ENCODE assay signal across 30 cellular contexts in the genomic region with DNA sequence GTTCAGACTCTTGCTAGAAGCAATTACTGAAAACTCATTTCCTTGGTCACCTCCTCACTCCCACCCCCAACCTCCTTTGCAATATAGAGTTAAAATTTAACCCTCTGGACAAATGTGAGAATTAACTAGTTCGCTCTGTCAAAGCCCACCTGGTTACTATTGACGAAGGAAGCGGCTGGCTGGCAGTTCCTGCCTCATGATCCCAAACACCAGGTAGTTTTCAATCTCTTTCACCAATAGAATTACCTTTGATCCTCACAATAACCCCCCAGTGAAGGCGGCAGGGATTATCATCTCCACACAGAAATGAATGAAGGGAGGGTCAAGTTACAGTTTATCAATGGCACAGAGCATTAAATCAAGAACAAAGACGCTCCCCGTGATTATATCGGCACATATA.
"Had no signal": no experiment of that assay in that cellular context is flagged by ENCODE, and none has a peak within 500 bp of the region (broad histone marks: within the 10 kb centered on the region; RNA-seq: fewer than 3 reads in every experiment).

No MANE protein-coding gene starts in this region.

- H3K36me3 Mint-ChIP-seq: activated naive CD8-positive, alpha-beta T cell treated with anti-CD3 and anti-CD28 coated beads for 36 hours; mesothelial cell of epicardium; naive B cell; stimulated activated memory B cell treated with anti-CD40 and anti-IgM and Interleukin-4, amounts not matched to agents 10 μg/mL and 1 μg/mL and 100 μg/mL, for 72 hours had no signal

- H3K27me3 ChIP-seq: adrenal gland, ascending aorta, tibial artery had no signal

- H3K9me3 Mint-ChIP-seq: activated naive CD4-positive, alpha-beta T cell treated with anti-CD3 and anti-CD28 coated beads for 36 hours; activated naive CD8-positive, alpha-beta T cell treated with anti-CD3 and anti-CD28 coated beads for 36 hours; effector memory CD8-positive, alpha-beta T cell; mesothelial cell of epicardium; naive B cell; stimulated activated memory B cell treated with anti-CD40 and anti-IgM and Interleukin-4, amounts not matched to agents 10 μg/mL and 1 μg/mL and 100 μg/mL, for 72 hours; stimulated activated naive CD8-positive, alpha-beta T cell treated with anti-CD3 and anti-CD28 coated beads, Interleukin-15, amount 100 ng/mL, for 72 hours had no signal

- H3K4me2 ChIP-seq: smooth muscle cell had no signal

- H3K27ac Mint-ChIP-seq: activated naive CD4-positive, alpha-beta T cell treated with anti-CD3 and anti-CD28 coated beads for 36 hours; activated naive CD8-positive, alpha-beta T cell treated with anti-CD3 and anti-CD28 coated beads for 36 hours; effector memory CD8-positive, alpha-beta T cell; mesothelial cell of epicardium; naive B cell; stimulated activated memory B cell treated with anti-CD40 and anti-IgM and Interleukin-4, amounts not matched to agents 10 μg/mL and 1 μg/mL and 100 μg/mL, for 72 hours had no signal

- ATAC-seq: activated CD4-positive, CD25-positive, alpha-beta regulatory T cell treated with anti-CD3 and anti-CD28 coated beads, Interleukin-2, amount 50 U/mL, for 24 hours; effector memory CD8-positive, alpha-beta T cell; pancreas; psoas muscle; stimulated activated memory B cell treated with anti-CD40 and anti-IgM and Interleukin-4, amounts not matched to agents 10 μg/mL and 1 μg/mL and 100 μg/mL, for 72 hours; stimulated activated naive CD8-positive, alpha-beta T cell treated with anti-CD3 and anti-CD28 coated beads, Interleukin-15, amount 100 ng/mL, for 72 hours had no signal

- H3K4me3 ChIP-seq: adrenal gland, ascending aorta, pancreas, psoas muscle, smooth muscle cell, tibial artery had no signal

- H3K4me1 ChIP-seq: adrenal gland, ascending aorta, pancreas, psoas muscle, tibial artery had no signal

- DNase-seq: activated CD4-positive, alpha-beta T cell treated with anti-CD3 and anti-CD28 coated beads for 48 hours; activated CD4-positive, alpha-beta T cell treated with anti-CD3 and anti-CD28 coated beads, Interleukin-2, amount 50 U/mL, for 48 hours; activated CD8-positive, alpha-beta memory T cell treated with anti-CD3 and anti-CD28 coated beads for 24 hours; activated effector memory CD4-positive, alpha-beta T cell treated with anti-CD3 and anti-CD28 coated beads, Interleukin-2, amount 50 U/mL, for 16 hours; activated naive CD4-positive, alpha-beta T cell treated with anti-CD3 and anti-CD28 coated beads for 36 hours; activated naive CD8-positive, alpha-beta T cell treated with anti-CD3 and anti-CD28 coated beads for 36 hours; adrenal gland; caudate nucleus; cortex of kidney; effector memory CD8-positive, alpha-beta T cell; foreskin fibroblast; head of caudate nucleus; hypothalamus; mammary epithelial cell; naive B cell; nucleus accumbens; pancreas; psoas muscle; stimulated activated CD4-positive, alpha-beta T cell treated with anti-CD3 and anti-CD28 coated beads, Interleukin-1b, Interleukin-23, amount 100 ng/mL, for 48 hours; stimulated activated CD4-positive, alpha-beta T cell treated with anti-CD3 and anti-CD28 coated beads, Interleukin-4, amount 100 ng/mL, for 4 hours; stimulated activated CD8-positive, alpha-beta memory T cell treated with anti-CD3 and anti-CD28 coated beads, Interleukin-4, amount 100 ng/mL, for 48 hours; stimulated activated naive CD8-positive, alpha-beta T cell treated with anti-CD3 and anti-CD28 coated beads, Interleukin-15, amount 100 ng/mL, for 72 hours; substantia nigra; tibial artery had no signal

- H3K36me3 ChIP-seq: adrenal gland, ascending aorta, pancreas, tibial artery had no signal

- H3K4me1 Mint-ChIP-seq: activated naive CD8-positive, alpha-beta T cell treated with anti-CD3 and anti-CD28 coated beads for 36 hours; naive B cell; stimulated activated memory B cell treated with anti-CD40 and anti-IgM and Interleukin-4, amounts not matched to agents 10 μg/mL and 1 μg/mL and 100 μg/mL, for 72 hours; stimulated activated naive CD8-positive, alpha-beta T cell treated with anti-CD3 and anti-CD28 coated beads, Interleukin-15, amount 100 ng/mL, for 72 hours had no signal

- H3K4me3 Mint-ChIP-seq: activated naive CD4-positive, alpha-beta T cell treated with anti-CD3 and anti-CD28 coated beads for 36 hours; activated naive CD8-positive, alpha-beta T cell treated with anti-CD3 and anti-CD28 coated beads for 36 hours; effector memory CD8-positive, alpha-beta T cell; mesothelial cell of epicardium; naive B cell; stimulated activated memory B cell treated with anti-CD40 and anti-IgM and Interleukin-4, amounts not matched to agents 10 μg/mL and 1 μg/mL and 100 μg/mL, for 72 hours; stimulated activated naive CD8-positive, alpha-beta T cell treated with anti-CD3 and anti-CD28 coated beads, Interleukin-15, amount 100 ng/mL, for 72 hours had no signal

- H3K9me3 ChIP-seq: adrenal gland, ascending aorta, pancreas, psoas muscle, tibial artery had no signal

- H3K27ac ChIP-seq: adrenal gland, ascending aorta, pancreas, psoas muscle, tibial artery had no signal

- FAIRE-seq: endothelial cell of umbilical vein, pancreas had no signal

- H3K27me3 Mint-ChIP-seq: stimulated activated memory B cell treated with anti-CD40 and anti-IgM and Interleukin-4, amounts not matched to agents 10 μg/mL and 1 μg/mL and 100 μg/mL, for 72 hours had no signal
